Comparison of ENCODE assay signal across 19 cellular contexts in genomic region chr9:33017283-33018041, GRCh38. TPM values are rescaled to one million over a fixed set of nuclear protein-coding genes. Genes with fewer than 3 reads are reported as not detected.
DNase-seq lines count a peak whose midpoint lies in the region; ATAC-seq and FAIRE-seq lines count a peak whose summit lies in the region.
"Had no signal": no experiment of that assay in that cellular context is flagged by ENCODE, and none has a peak within 500 bp of the region (broad histone marks: within the 10 kb centered on the region; RNA-seq: fewer than 3 reads in every experiment).

No MANE protein-coding gene starts in this region.

- H3K27me3 ChIP-seq in MG63 = no peaks in the 10 kb centered on the region
- H3K27me3 ChIP-seq: left lung, SJSA1 had no signal

- no peak overlapping the region for H3K4me3 ChIP-seq in MG63
- H3K4me3 ChIP-seq: coronary artery, left lung, PC-9, SJSA1, thoracic aorta had no signal

- ATAC-seq in GM18511 (IDR thresholded peaks at IDR 0.05; ENCODE audit: unreplicated experiment) (peak; percentile 77), HG02852 (IDR thresholded peaks at IDR 0.05; ENCODE audit: unreplicated experiment) (peak; percentile 49)
- ATAC-seq: left lung had no signal

- no peaks in the 10 kb centered on the region for H3K9me3 ChIP-seq in MG63
- H3K9me3 ChIP-seq: left lung, SJSA1, thoracic aorta had no signal

- FAIRE-seq in GM19239 (lab: Jason Lieb, UNC) = peak; percentile 74

- H3K36me3 ChIP-seq in MG63 = peaks cover 13% of the 10 kb centered on the region
- H3K36me3 ChIP-seq: left lung, SJSA1, thoracic aorta had no signal

- DNase-seq in GM19239 (ENCODE audit: insufficient read length, low spot score) (no peak), iris pigment epithelial cell (ENCODE audit: low read depth) (peak; percentile 7), SHP77 (lab: John Stamatoyannopoulos, UW) (no peak), MG63 (no peak), NCI-H446 treated with DMSO at 0.1 percent for 48 hours (lab: John Stamatoyannopoulos, UW) (no peak)
- DNase-seq: activated CD4-positive, alpha-beta T cell treated with anti-CD3 and anti-CD28 coated beads, Interleukin-2, amount 10 ng/mL, durations not matched to agents 24 days and 14 days; CD4-positive, CD25-positive, alpha-beta regulatory T cell; DMS 273 treated with DMSO at 0.1 percent for 48 hours; KG1; left lung; midbrain; MV-4-11; NCI-H1694 treated with DMSO at 0.1 percent for 48 hours; PC-9 had no signal

RNA-seq across cellular contexts. Expression of gene DNAJA1, which starts 7.6 kb away (rescaled TPM):
- total RNA-seq in MG63 (2014; rRNA removed; shearing (Covaris generic); ENCODE audit: low replicate concordance) = 152 and 177 TPM in 2 replicates

RNA-seq across cellular contexts. Expression of gene APTX, which starts 16.0 kb away (rescaled TPM):
- 17.1 and 36.8 TPM in 2 replicates for total RNA-seq in MG63 (2014; rRNA removed; shearing (Covaris generic); ENCODE audit: low replicate concordance)

RNA-seq across cellular contexts. Expression of gene SMU1, which starts 59.0 kb away (rescaled TPM):
- total RNA-seq in MG63 (2014; rRNA removed; shearing (Covaris generic); ENCODE audit: low replicate concordance) = 26.6 and 27.1 TPM in 2 replicates
